Comparison of ENCODE assay signal across 1 cellular context in the genomic region with DNA sequence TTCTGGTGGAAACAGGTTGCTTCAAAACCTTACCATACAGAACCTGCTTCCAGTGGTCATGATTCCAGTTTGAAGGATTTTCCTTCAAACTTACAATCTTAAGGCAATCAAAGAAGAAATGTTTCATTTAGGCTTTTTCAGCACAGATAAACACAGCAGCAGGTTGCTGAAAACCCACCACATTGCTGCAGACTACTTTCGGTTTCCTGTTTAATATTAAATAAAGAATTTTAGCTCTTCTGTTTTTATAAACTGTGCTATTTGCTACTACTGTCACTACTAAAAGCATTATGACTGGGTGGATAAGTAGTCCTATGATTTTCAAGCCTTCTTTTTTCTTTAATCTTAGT.
TF ChIP-seq lines count a peak whose summit lies in the region.

No MANE protein-coding gene starts in this region.

TF ChIP-seq in GM23338, 12 proteins besides CTCF, POLR2A, EP300 and RAD21 (continued from another document):
- TF ChIP-seq ZNF462 (CRISPR knock-in tag; IDR thresholded peaks at IDR 0.05) (no peak), ETS1 (IDR thresholded peaks at IDR 0.05) (no peak), ZNF331 (CRISPR knock-in tag; IDR thresholded peaks at IDR 0.05; ENCODE audit: low read depth) (no peak), STAT1 (IDR thresholded peaks at IDR 0.05; ENCODE audit: unreplicated experiment) (no peak), ZNF114 (CRISPR knock-in tag; IDR thresholded peaks at IDR 0.05) (no peak), JUNB (IDR thresholded peaks at IDR 0.05; ENCODE audit: unreplicated experiment) (no peak), EZH2phosphoT487 (IDR thresholded peaks at IDR 0.05; ENCODE audit: unreplicated experiment) (no peak)
- TF ChIP-seq, protein P1, sequence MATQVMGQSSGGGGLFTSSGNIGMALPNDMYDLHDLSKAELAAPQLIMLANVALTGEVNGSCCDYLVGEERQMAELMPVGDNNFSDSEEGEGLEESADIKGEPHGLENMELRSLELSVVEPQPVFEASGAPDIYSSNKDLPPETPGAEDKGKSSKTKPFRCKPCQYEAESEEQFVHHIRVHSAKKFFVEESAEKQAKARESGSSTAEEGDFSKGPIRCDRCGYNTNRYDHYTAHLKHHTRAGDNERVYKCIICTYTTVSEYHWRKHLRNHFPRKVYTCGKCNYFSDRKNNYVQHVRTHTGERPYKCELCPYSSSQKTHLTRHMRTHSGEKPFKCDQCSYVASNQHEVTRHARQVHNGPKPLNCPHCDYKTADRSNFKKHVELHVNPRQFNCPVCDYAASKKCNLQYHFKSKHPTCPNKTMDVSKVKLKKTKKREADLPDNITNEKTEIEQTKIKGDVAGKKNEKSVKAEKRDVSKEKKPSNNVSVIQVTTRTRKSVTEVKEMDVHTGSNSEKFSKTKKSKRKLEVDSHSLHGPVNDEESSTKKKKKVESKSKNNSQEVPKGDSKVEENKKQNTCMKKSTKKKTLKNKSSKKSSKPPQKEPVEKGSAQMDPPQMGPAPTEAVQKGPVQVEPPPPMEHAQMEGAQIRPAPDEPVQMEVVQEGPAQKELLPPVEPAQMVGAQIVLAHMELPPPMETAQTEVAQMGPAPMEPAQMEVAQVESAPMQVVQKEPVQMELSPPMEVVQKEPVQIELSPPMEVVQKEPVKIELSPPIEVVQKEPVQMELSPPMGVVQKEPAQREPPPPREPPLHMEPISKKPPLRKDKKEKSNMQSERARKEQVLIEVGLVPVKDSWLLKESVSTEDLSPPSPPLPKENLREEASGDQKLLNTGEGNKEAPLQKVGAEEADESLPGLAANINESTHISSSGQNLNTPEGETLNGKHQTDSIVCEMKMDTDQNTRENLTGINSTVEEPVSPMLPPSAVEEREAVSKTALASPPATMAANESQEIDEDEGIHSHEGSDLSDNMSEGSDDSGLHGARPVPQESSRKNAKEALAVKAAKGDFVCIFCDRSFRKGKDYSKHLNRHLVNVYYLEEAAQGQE (IDR thresholded peaks at IDR 0.05; ENCODE audit: unreplicated experiment) = no peak
TF ChIP-seq in GM23338: peak in this region for 0.
